Comparison of ENCODE assay signal across 2 cellular contexts in genomic region chr19:43652546-43652874, GRCh38.
TF ChIP-seq lines count a peak whose summit lies in the region.

No MANE protein-coding gene starts in this region.

TF ChIP-seq in HEK293, 187 proteins besides CTCF, POLR2A, EP300 and RAD21 (continues in another document):
- no peak for TF ChIP-seq ZNF585B (tag by site-specific recombination; IDR thresholded peaks at IDR 0.05)
- TF ChIP-seq WT1 (tag by site-specific recombination; IDR thresholded peaks at IDR 0.05): no peak
- TF ChIP-seq ZNF610 (tag by site-specific recombination; IDR thresholded peaks at IDR 0.05; ENCODE audit: borderline replicate concordance): no peak
- TF ChIP-seq GLI2 (tag by site-specific recombination; IDR thresholded peaks at IDR 0.05; ENCODE audit: borderline replicate concordance, low read depth): no peak
- no peak; the same call in 1 of the 2 replicates for TF ChIP-seq ZBTB20 (tag by site-specific recombination; IDR thresholded peaks at IDR 0.05)
- TF ChIP-seq ZNF449 (tag by site-specific recombination; IDR thresholded peaks at IDR 0.05): no peak
- TF ChIP-seq ZNF184 (tag by site-specific recombination; IDR thresholded peaks at IDR 0.05): no peak
- TF ChIP-seq ZNF654 (tag by site-specific recombination; IDR thresholded peaks at IDR 0.05; ENCODE audit: low read depth): no peak
- no peak for TF ChIP-seq ZNF214 (tag by site-specific recombination; IDR thresholded peaks at IDR 0.05; ENCODE audit: borderline replicate concordance)
- peak; percentile 44; the same call in 1 of the 2 replicates for TF ChIP-seq ZIC2 (tag by site-specific recombination; IDR thresholded peaks at IDR 0.05)
- no peak for TF ChIP-seq ZBTB7A (tag by site-specific recombination; IDR thresholded peaks at IDR 0.05; ENCODE audit: low read depth)
- no peak for TF ChIP-seq OSR2 (tag by site-specific recombination; IDR thresholded peaks at IDR 0.05)
- TF ChIP-seq ZNF558 (tag by site-specific recombination; IDR thresholded peaks at IDR 0.05): 0 out of 2 replicates have a peak, but pooled peaks have one; percentile 1
- TF ChIP-seq ZBTB10 (tag by site-specific recombination; IDR thresholded peaks at IDR 0.05): peak; percentile 67; the same call in 1 of the 2 replicates
- no peak for TF ChIP-seq ZNF513 (tag by site-specific recombination; IDR thresholded peaks at IDR 0.05)
- no peak for TF ChIP-seq ZNF600 (tag by site-specific recombination; IDR thresholded peaks at IDR 0.05)
- no peak for TF ChIP-seq ZBTB1 (tag by site-specific recombination; IDR thresholded peaks at IDR 0.05)
- 0 out of 2 replicates have a peak, but pooled peaks have one; percentile 1 for TF ChIP-seq ZNF768 (tag by site-specific recombination; IDR thresholded peaks at IDR 0.05)
- TF ChIP-seq BCL6B (tag by site-specific recombination; IDR thresholded peaks at IDR 0.05): no peak
- no peak for TF ChIP-seq GLI4 (tag by site-specific recombination; IDR thresholded peaks at IDR 0.05)
- TF ChIP-seq ZNF626 (tag by site-specific recombination; IDR thresholded peaks at IDR 0.05): no peak
- TF ChIP-seq ZNF121 (tag by site-specific recombination; IDR thresholded peaks at IDR 0.05): no peak
- no peak for TF ChIP-seq ZNF843 (tag by site-specific recombination; IDR thresholded peaks at IDR 0.05)
- no peak for TF ChIP-seq ZNF677 (tag by site-specific recombination; IDR thresholded peaks at IDR 0.05)
- no peak for TF ChIP-seq TRIM28 (IDR thresholded peaks at IDR 0.05; ENCODE audit: borderline replicate concordance, low read length)
- no peak for TF ChIP-seq ZNF174 (tag by site-specific recombination; IDR thresholded peaks at IDR 0.05)

TF ChIP-seq in endothelial cell of umbilical vein, 7 proteins besides CTCF, POLR2A, EP300 and RAD21:
- no peak for TF ChIP-seq JUN (IDR thresholded peaks at IDR 0.05; ENCODE audit: borderline replicate concordance, insufficient read depth, insufficient read length, low read depth)
